Comparison of ENCODE assay signal across 2 cellular contexts in the genomic region with DNA sequence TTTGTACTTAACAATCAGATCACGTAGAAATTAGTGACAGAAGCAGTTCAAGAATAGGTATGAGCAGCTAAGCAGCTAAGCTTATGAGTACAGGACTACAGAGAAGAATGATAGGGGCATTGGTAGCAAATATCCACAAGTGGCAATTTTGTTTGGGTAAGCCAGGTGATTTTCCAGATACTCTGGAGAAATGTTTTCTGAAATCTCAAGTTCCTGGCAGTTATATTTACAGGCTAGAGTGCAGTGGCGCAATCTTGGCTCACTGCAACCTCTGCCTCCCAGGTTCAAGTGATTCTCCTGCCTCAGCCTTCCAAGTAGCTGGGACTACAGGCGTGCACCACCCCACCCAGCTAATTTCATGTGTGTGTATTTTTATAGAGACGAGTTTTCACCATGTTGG.
TF ChIP-seq lines count a peak whose summit lies in the region.

No MANE protein-coding gene starts in this region.

TF ChIP-seq in GM12891, 5 proteins besides CTCF, POLR2A, EP300 and RAD21:
- no peak for TF ChIP-seq PAX5 (IDR thresholded peaks at IDR 0.05; ENCODE audit: insufficient read depth, low read length, severe bottlenecking)

TF ChIP-seq in K562, 482 proteins besides CTCF, POLR2A, EP300 and RAD21:
- TF ChIP-seq, protein P1, sequence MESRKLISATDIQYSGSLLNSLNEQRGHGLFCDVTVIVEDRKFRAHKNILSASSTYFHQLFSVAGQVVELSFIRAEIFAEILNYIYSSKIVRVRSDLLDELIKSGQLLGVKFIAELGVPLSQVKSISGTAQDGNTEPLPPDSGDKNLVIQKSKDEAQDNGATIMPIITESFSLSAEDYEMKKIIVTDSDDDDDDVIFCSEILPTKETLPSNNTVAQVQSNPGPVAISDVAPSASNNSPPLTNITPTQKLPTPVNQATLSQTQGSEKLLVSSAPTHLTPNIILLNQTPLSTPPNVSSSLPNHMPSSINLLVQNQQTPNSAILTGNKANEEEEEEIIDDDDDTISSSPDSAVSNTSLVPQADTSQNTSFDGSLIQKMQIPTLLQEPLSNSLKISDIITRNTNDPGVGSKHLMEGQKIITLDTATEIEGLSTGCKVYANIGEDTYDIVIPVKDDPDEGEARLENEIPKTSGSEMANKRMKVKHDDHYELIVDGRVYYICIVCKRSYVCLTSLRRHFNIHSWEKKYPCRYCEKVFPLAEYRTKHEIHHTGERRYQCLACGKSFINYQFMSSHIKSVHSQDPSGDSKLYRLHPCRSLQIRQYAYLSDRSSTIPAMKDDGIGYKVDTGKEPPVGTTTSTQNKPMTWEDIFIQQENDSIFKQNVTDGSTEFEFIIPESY (CRISPR knock-in tag; IDR thresholded peaks at IDR 0.05), result 0 out of 2 replicates have a peak, but pooled peaks have one; percentile 12
- no peak for TF ChIP-seq NR3C1 (CRISPR knock-in tag; IDR thresholded peaks at IDR 0.05)
- TF ChIP-seq CEBPB (tag; IDR thresholded peaks at IDR 0.05), result peak; percentile 68
- no peak for TF ChIP-seq ZNF699 (CRISPR knock-in tag; IDR thresholded peaks at IDR 0.05; ENCODE audit: insufficient replicate concordance)
